In genomic region chr4:21645776-21646175, GRCh38 we compare ENCODE assay signal across 34 cellular contexts.
"Had no signal": no experiment of that assay in that cellular context is flagged by ENCODE, and none has a peak within 500 bp of the region (broad histone marks: within the 10 kb centered on the region; RNA-seq: fewer than 3 reads in every experiment).

No MANE protein-coding gene starts in this region.

- DNase-seq: Karpas-422, Kasumi-1, KG1, MG63, MM.1S, MV-4-11, NCI-H1048, NCI-H1092, NCI-H1092 treated with DMSO at 0.1 percent for 48 hours, NCI-H1105, NCI-H1105 treated with DMSO at 0.1 percent for 48 hours, NCI-H1417, NCI-H1417 treated with DMSO at 0.1 percent for 48 hours, NCI-H1436, NCI-H1436 treated with DMSO at 0.1 percent for 48 hours, NCI-H146, NCI-H1694, NCI-H1694 treated with DMSO at 0.1 percent for 48 hours, NCI-H187, NCI-H187 treated with DMSO at 0.1 percent for 48 hours, NCI-H1930, NCI-H2029, NCI-H2029 treated with DMSO at 0.1 percent for 48 hours, NCI-H2081, NCI-H2081 treated with DMSO at 0.1 percent for 48 hours, NCI-H2107, NCI-H2171, NCI-H2171 treated with DMSO at 0.1 percent for 48 hours, NCI-H2227 treated with DMSO at 0.1 percent for 48 hours, NCI-H226, NCI-H345, NCI-H446, NCI-H446 treated with DMSO at 0.1 percent for 48 hours had no signal

- H3K36me3 ChIP-seq: MG63 had no signal

- H3K4me2 ChIP-seq: KMS-11 had no signal

- H3K9me3 ChIP-seq: MG63 had no signal

- H3K27ac ChIP-seq: KMS-11 had no signal

- H3K27me3 ChIP-seq: MG63 had no signal

- H3K9ac ChIP-seq: KMS-11 had no signal

- H3K4me3 ChIP-seq: MG63 had no signal
